21 cellular contexts compared by ENCODE assay signal in genomic region chr4:76813070-76813469, GRCh38.
DNase-seq lines count a peak whose midpoint lies in the region; ATAC-seq and TF ChIP-seq lines count a peak whose summit lies in the region.
"Had no signal": no experiment of that assay in that cellular context is flagged by ENCODE, and none has a peak within 500 bp of the region (broad histone marks: within the 10 kb centered on the region; RNA-seq: fewer than 3 reads in every experiment).

No MANE protein-coding gene starts in this region.

- POLR2A ChIA-PET in IMR-90 (lab: Charles Lee; ENCODE audit: unreplicated experiment): interaction anchor here (0.7 kb wide), 1 partner anchor 31 kb away, joined by 4 read pairs; no protein-coding TSS in a partner anchor
- POLR2A ChIA-PET in MCF 10A (lab: Yijun Ruan, JAX): interaction anchor here (0.6 kb wide), 1 partner anchor 82 kb away, joined by 4 read pairs; no protein-coding TSS in a partner anchor

- no peak overlapping the region for H2AK9ac ChIP-seq in IMR-90 (replicated peaks; ENCODE audit: low read depth, low read length, poor library complexity)

- TF ChIP-seq CTCF in IMR-90 (conservative IDR thresholded peaks at IDR 0.05; ENCODE audit: low read depth, low read length): no peak
- TF ChIP-seq CTCF in chondrocyte (IDR thresholded peaks at IDR 0.05): no peak
- TF ChIP-seq CTCF in mesothelial cell of epicardium (IDR thresholded peaks at IDR 0.05; ENCODE audit: unreplicated experiment): no peak
- TF ChIP-seq CTCF in spleen (IDR thresholded peaks at IDR 0.05 in 8 of 11, conservative IDR thresholded peaks at IDR 0.05 in 3 of 11): no peak
- TF ChIP-seq CTCF in MCF 10A (IDR thresholded peaks at IDR 0.05; ENCODE audit: unreplicated experiment): no peak

- H4K5ac ChIP-seq in IMR-90 (ENCODE audit: low read depth, low read length): no peak overlapping the region

- H3K36me3 Mint-ChIP-seq in chondrocyte (ENCODE audit: low read depth) (peaks cover 10% of the 10 kb centered on the region), mesothelial cell of epicardium (peaks cover 9% of the 10 kb centered on the region), MCF 10A (ENCODE audit: insufficient read depth, unreplicated experiment) (no peaks in the 10 kb centered on the region)
- H3K36me3 Mint-ChIP-seq: CD8-positive, alpha-beta T cell had no signal

- H2AFZ ChIP-seq in IMR-90 (replicated peaks; ENCODE audit: low read length, poor library complexity): no peak overlapping the region
- H2AFZ ChIP-seq: PC-9 had no signal

- intact Hi-C loops in IMR-90 (cut with micrococcal nuclease): no loop called here
- intact Hi-C loops in spleen (cut with DNase I; ENCODE audit: low total_unique reads): no loop called here
- intact Hi-C loops in MCF 10A (cut with micrococcal nuclease): no loop called here

- H3K9ac ChIP-seq in IMR-90 (ENCODE audit: low read depth, low read length): no peak overlapping the region

- dilution Hi-C loops in IMR-90 (cut with HindIII; ENCODE audit: low sequenced_read_pairs, unreplicated experiment): no loop called here

- H3K9me3 Mint-ChIP-seq in chondrocyte (ENCODE audit: low read depth): peaks cover 36% of the 10 kb centered on the region
- peaks cover 41% of the 10 kb centered on the region for H3K9me3 Mint-ChIP-seq in mesothelial cell of epicardium
- H3K9me3 Mint-ChIP-seq in MCF 10A (ENCODE audit: unreplicated experiment): no peaks in the 10 kb centered on the region

- CTCF ChIA-PET in IMR-90 (lab: Yijun Ruan, JAX) (interaction anchor here (0.6 kb wide), 1 partner anchor 70 kb away, joined by 3 read pairs; no protein-coding TSS in a partner anchor), MCF 10A (lab: Yijun Ruan, JAX) (interaction anchor here (0.5 to 1.4 kb wide), 2 partner anchors 26 to 52 kb away, joined by 3 read pairs; no protein-coding TSS in a partner anchor)

- H3K4me3 Mint-ChIP-seq in chondrocyte (ENCODE audit: unreplicated experiment) (no peak overlapping the region), mesothelial cell of epicardium (no peak overlapping the region), MCF 10A (ENCODE audit: unreplicated experiment) (no peak overlapping the region)
- H3K4me3 Mint-ChIP-seq: B cell; CD8-positive, alpha-beta T cell had no signal

- no peak overlapping the region for H2AK5ac ChIP-seq in IMR-90 (ENCODE audit: low read depth, low read length)

- H4K20me1 ChIP-seq in IMR-90 (ENCODE audit: insufficient read depth, low read length): no peaks in the 10 kb centered on the region

- no peak overlapping the region for H2BK5ac ChIP-seq in IMR-90 (ENCODE audit: low read depth, low read length, poor library complexity, severe bottlenecking)

- H3K4me2 ChIP-seq in IMR-90 (ENCODE audit: low read depth, low read length): no peak overlapping the region
- H3K4me2 ChIP-seq: PC-9 had no signal

- H3K27ac ChIP-seq in IMR-90 (ENCODE audit: insufficient read depth, low read length) (no peak overlapping the region), spleen (peak overlapping the region in 5 of 8 donors; percentile 35 to 68 (median 65))
- H3K27ac ChIP-seq: C4-2B, PC-9, SJSA1 had no signal

- H3K4me1 ChIP-seq in IMR-90 (ENCODE audit: control insufficient read depth, insufficient read depth, low read length) (peaks cover 8% of the 10 kb centered on the region), spleen (no peaks in the 10 kb centered on the region)

- H3K27me3 Mint-ChIP-seq in chondrocyte (ENCODE audit: low read depth): no peaks in the 10 kb centered on the region
- no peaks in the 10 kb centered on the region for H3K27me3 Mint-ChIP-seq in mesothelial cell of epicardium (ENCODE audit: low read depth)
- no peaks in the 10 kb centered on the region for H3K27me3 Mint-ChIP-seq in MCF 10A (ENCODE audit: insufficient read depth, unreplicated experiment)

- H3K36me3 ChIP-seq in IMR-90 (ENCODE audit: control insufficient read depth, insufficient read depth, low read length): no peaks in the 10 kb centered on the region
- no peaks in the 10 kb centered on the region for H3K36me3 ChIP-seq in spleen
- H3K36me3 ChIP-seq: SJSA1 had no signal

- H3K4me3 ChIP-seq in IMR-90 (ENCODE audit: insufficient read depth, low read depth, low read length) (no peak overlapping the region), spleen (no peak overlapping the region)
- H3K4me3 ChIP-seq: PC-9, SJSA1 had no signal

- no peak overlapping the region for H3K14ac ChIP-seq in IMR-90 (replicated peaks; ENCODE audit: low read depth, low read length)

- DNase-seq in IMR-90 (no peak), chondrocyte (ENCODE audit: low spot score) (no peak), mesothelial cell of epicardium (ENCODE audit: low spot score in 2 of 2, unreplicated experiment in 2 of 2) (no peak), spleen (no peak), MCF 10A (ENCODE audit: unreplicated experiment) (no peak)
- DNase-seq: CD8-positive, alpha-beta T cell; DMS 273 treated with DMSO at 0.1 percent for 48 hours; DMS79; EL; GF-D8; KG1; MM.1S; NCI-H2029 treated with DMSO at 0.1 percent for 48 hours; NCI-H526 treated with DMSO at 0.1 percent for 48 hours; PC-9; Right ventricle myocardium superior had no signal

- H3K27me3 ChIP-seq in IMR-90 (ENCODE audit: control insufficient read depth, insufficient read depth, low read length) (no peaks in the 10 kb centered on the region), spleen (replicated peaks in 1 of 7) (peaks cover 0 to 11% (median 0%) of the 10 kb centered on the region in 7 donors)
- H3K27me3 ChIP-seq: SJSA1 had no signal

- H4K8ac ChIP-seq in IMR-90 (ENCODE audit: low read depth in 2 of 2, low read length in 2 of 2): peak overlapping the region in 1 of 2 experiments; percentile 89; a peak in 1 of 4 replicates

- no peak overlapping the region for H2BK15ac ChIP-seq in IMR-90 (ENCODE audit: low read depth, low read length)

- no peak overlapping the region for H3K18ac ChIP-seq in IMR-90 (ENCODE audit: low read depth, low read length)

- no peak overlapping the region for H4K91ac ChIP-seq in IMR-90 (ENCODE audit: insufficient read depth, low read depth, low read length)

- no peaks in the 10 kb centered on the region for H3K79me1 ChIP-seq in IMR-90 (ENCODE audit: low read depth in 1 of 2, low read length in 2 of 2)

- H2BK20ac ChIP-seq in IMR-90 (ENCODE audit: low read depth, low read length): peak overlapping the region; percentile 58; the same call in 1 of the 2 replicates

- no peak overlapping the region for H3K56ac ChIP-seq in IMR-90 (ENCODE audit: extremely low read depth, insufficient read depth, low read length)

- no peaks in the 10 kb centered on the region; the same call in 1 of the 2 replicates for H3K9me3 ChIP-seq in IMR-90 (ENCODE audit: control insufficient read depth, insufficient read depth, low read length)
- H3K9me3 ChIP-seq in spleen: peaks cover 0 to 25% (median 13%) of the 10 kb centered on the region in 8 donors
- H3K9me3 ChIP-seq: SJSA1 had no signal

- H3K4ac ChIP-seq in IMR-90 (ENCODE audit: low read depth, low read length): peak overlapping the region; percentile 88; the same call in 1 of the 2 replicates

- no peak for TF ChIP-seq POLR2A in IMR-90 (IDR thresholded peaks at IDR 0.05; ENCODE audit: low read depth, low read length)
- TF ChIP-seq POLR2A in spleen (IDR thresholded peaks at IDR 0.05): no peak

- H3K27ac Mint-ChIP-seq in chondrocyte (ENCODE audit: unreplicated experiment) (peak overlapping the region; percentile 95), mesothelial cell of epicardium (peak overlapping the region; percentile 88), MCF 10A (ENCODE audit: low read depth, unreplicated experiment) (no peak overlapping the region)
- H3K27ac Mint-ChIP-seq: B cell; CD8-positive, alpha-beta T cell had no signal

- BruUV-seq in IMR-90 (replicated peaks; lab: Mats Ljungman, UMichigan) (no TSS peak), MCF 10A (replicated peaks; lab: Mats Ljungman, UMichigan) (no TSS peak)

- no peak overlapping the region for H3K23ac ChIP-seq in IMR-90 (ENCODE audit: low read depth, low read length)

- ATAC-seq in IMR-90 (ENCODE audit: low read depth) (no peak), GM21619 (IDR thresholded peaks at IDR 0.05; ENCODE audit: unreplicated experiment) (no peak), HG02840 (IDR thresholded peaks at IDR 0.05; ENCODE audit: low FRiP score, unreplicated experiment) (no peak)
- ATAC-seq: CD8-positive, alpha-beta T cell had no signal

- H3K9me1 ChIP-seq in IMR-90 (ENCODE audit: insufficient read depth, low read length): peaks cover 7% of the 10 kb centered on the region; the same call in 1 of the 2 replicates

- H2BK120ac ChIP-seq in IMR-90 (ENCODE audit: low read depth, low read length): peak overlapping the region; percentile 78; the same call in 1 of the 2 replicates

- H3K4me1 Mint-ChIP-seq in chondrocyte (ENCODE audit: low read depth): peaks cover 33% of the 10 kb centered on the region
- H3K4me1 Mint-ChIP-seq in mesothelial cell of epicardium: peaks cover 12% of the 10 kb centered on the region
- H3K4me1 Mint-ChIP-seq in MCF 10A (ENCODE audit: insufficient read depth, unreplicated experiment): no peaks in the 10 kb centered on the region
- H3K4me1 Mint-ChIP-seq: B cell had no signal

- WGBS in IMR-90 (ENCODE audit: extremely low coverage in 2 of 2, insufficient read length in 1 of 2), 2 experiments: no CpG with 5 or more reads among the region's 4 CpGs
- WGBS in spleen, 5 donors: 89 to 96% (median 95%) methylated on average over 4 of the region's 4 CpGs

- no peak for TF ChIP-seq RAD21 in IMR-90 (IDR thresholded peaks at IDR 0.05; ENCODE audit: low read length)

- in situ Hi-C loops in IMR-90 (cut with MboI; ENCODE audit: low sequenced_read_pairs): no loop called here

TF ChIP-seq in IMR-90, 13 proteins besides CTCF, POLR2A, EP300 and RAD21:
- TF ChIP-seq CHD1 (IDR thresholded peaks at IDR 0.05; ENCODE audit: low read depth, low read length): no peak
- TF ChIP-seq RCOR1 (IDR thresholded peaks at IDR 0.05; ENCODE audit: insufficient replicate concordance, low read length): no peak
